Comparison of ENCODE assay signal across 19 cellular contexts in genomic region chr7:145216876-145217275, GRCh38.
DNase-seq lines count a peak whose midpoint lies in the region; ATAC-seq and TF ChIP-seq lines count a peak whose summit lies in the region.
"Had no signal": no experiment of that assay in that cellular context is flagged by ENCODE, and none has a peak within 500 bp of the region (broad histone marks: within the 10 kb centered on the region; RNA-seq: fewer than 3 reads in every experiment).

No MANE protein-coding gene starts in this region.

- no peak for ATAC-seq in CD4-positive, alpha-beta T cell (ENCODE audit: poor library complexity)
- ATAC-seq: CD8-positive, alpha-beta T cell had no signal

- no peaks in the 10 kb centered on the region for H3K27me3 ChIP-seq in CD4-positive, alpha-beta T cell (ENCODE audit: control insufficient read depth, insufficient read depth, low read length)
- no peaks in the 10 kb centered on the region for H3K27me3 ChIP-seq in H7 (ENCODE audit: control insufficient read depth, insufficient read depth, low read length)
- H3K27me3 ChIP-seq: BE2C, BLaER1 had no signal

- H3K36me3 Mint-ChIP-seq in CD4-positive, alpha-beta T cell (ENCODE audit: low read depth), result no peaks in the 10 kb centered on the region
- H3K36me3 Mint-ChIP-seq in endothelial cell (ENCODE audit: low read depth, unreplicated experiment), result no peaks in the 10 kb centered on the region
- H3K36me3 Mint-ChIP-seq: CD14-positive monocyte; CD4-positive, CD25-positive, alpha-beta regulatory T cell; CD8-positive, alpha-beta T cell had no signal

- H3K4me1 Mint-ChIP-seq in CD4-positive, alpha-beta T cell (ENCODE audit: low read depth), result no peaks in the 10 kb centered on the region
- no peaks in the 10 kb centered on the region for H3K4me1 Mint-ChIP-seq in endothelial cell (ENCODE audit: unreplicated experiment)
- H3K4me1 Mint-ChIP-seq: CD14-positive monocyte; CD4-positive, CD25-positive, alpha-beta regulatory T cell had no signal

- H3K27me3 Mint-ChIP-seq in CD4-positive, alpha-beta T cell, result no peaks in the 10 kb centered on the region
- H3K27me3 Mint-ChIP-seq in endothelial cell (ENCODE audit: unreplicated experiment), result peaks cover 1% of the 10 kb centered on the region
- H3K27me3 Mint-ChIP-seq: CD4-positive, CD25-positive, alpha-beta regulatory T cell had no signal

- peak; percentile 14 for DNase-seq in H4 (ENCODE audit: low spot score)
- DNase-seq in HT1080 (ENCODE audit: low read depth), result peak; percentile 5
- peak; percentile 35 for DNase-seq in choroid plexus epithelial cell (ENCODE audit: low read depth)
- DNase-seq in iris pigment epithelial cell (ENCODE audit: low read depth), result peak; percentile 1
- no peak for DNase-seq in CD4-positive, alpha-beta T cell
- no peak for DNase-seq in H7
- DNase-seq in endothelial cell (ENCODE audit: low spot score), result no peak
- DNase-seq: 8988T; ACHN; BE2C; C1 segment of cervical spinal cord; Caco-2; Calu3; CD4-positive, CD25-positive, alpha-beta regulatory T cell; CD8-positive, alpha-beta T cell; DMS79 treated with DMSO at 0.1 percent for 48 hours; GF-D8 had no signal

- peaks cover 2% of the 10 kb centered on the region for H3K9me3 Mint-ChIP-seq in CD4-positive, alpha-beta T cell
- peaks cover 11% of the 10 kb centered on the region for H3K9me3 Mint-ChIP-seq in endothelial cell (ENCODE audit: unreplicated experiment)

- H3K27ac Mint-ChIP-seq in CD4-positive, alpha-beta T cell, result no peak overlapping the region
- H3K27ac Mint-ChIP-seq in endothelial cell (ENCODE audit: unreplicated experiment), result no peak overlapping the region
- H3K27ac Mint-ChIP-seq: CD14-positive monocyte; CD4-positive, CD25-positive, alpha-beta regulatory T cell; CD8-positive, alpha-beta T cell had no signal

- intact Hi-C loops in CD4-positive, alpha-beta T cell (cut with DNase I, micrococcal nuclease), result no loop called here

- CTCF ChIA-PET in CD4-positive, alpha-beta T cell (lab: Charles Lee), result no interaction called here

- no peak for TF ChIP-seq CTCF in choroid plexus epithelial cell (conservative IDR thresholded peaks at IDR 0.05; ENCODE audit: low read depth, low read length)
- TF ChIP-seq CTCF in CD4-positive, alpha-beta T cell (IDR thresholded peaks at IDR 0.05), result no peak
- no peak for TF ChIP-seq CTCF in endothelial cell (IDR thresholded peaks at IDR 0.05; ENCODE audit: unreplicated experiment)

- H3K4me3 Mint-ChIP-seq in CD4-positive, alpha-beta T cell, result no peak overlapping the region
- no peak overlapping the region for H3K4me3 Mint-ChIP-seq in endothelial cell (ENCODE audit: unreplicated experiment)
- H3K4me3 Mint-ChIP-seq: CD14-positive monocyte; CD4-positive, CD25-positive, alpha-beta regulatory T cell; CD8-positive, alpha-beta T cell had no signal

- POLR2A ChIA-PET in CD4-positive, alpha-beta T cell (lab: Charles Lee), result no interaction called here

- H3K4me3 ChIP-seq in choroid plexus epithelial cell (ENCODE audit: low read depth, low read length), result no peak overlapping the region
- H3K4me3 ChIP-seq in H7 (ENCODE audit: insufficient read depth, low read depth, low read length), result no peak overlapping the region
- H3K4me3 ChIP-seq: BLaER1 had no signal

- no peaks in the 10 kb centered on the region for H3K9me3 ChIP-seq in CD4-positive, alpha-beta T cell (ENCODE audit: control insufficient read depth, low read length)
- H3K9me3 ChIP-seq: BE2C, BLaER1, Caco-2 had no signal

- H3K27ac ChIP-seq in CD4-positive, alpha-beta T cell (ENCODE audit: low read depth, low read length), result no peak overlapping the region
- H3K27ac ChIP-seq: BLaER1 had no signal

- no peaks in the 10 kb centered on the region for H3K36me3 ChIP-seq in H7 (replicated peaks; ENCODE audit: control insufficient read depth, insufficient read depth, low read length)
- H3K36me3 ChIP-seq: BE2C, BLaER1 had no signal

Comparison
In these comparisons a context has a peak if more than half of its experiments do, and no peak if none do; other contexts are left out.
1. DNase-seq: peak in H4 (single experiment), HT1080 (single experiment), choroid plexus epithelial cell (single experiment) and iris pigment epithelial cell (single experiment); none in CD4-positive, alpha-beta T cell (0 of 10), H7 (single experiment) and endothelial cell (single experiment).